In genomic region chr3:98005438-98005837, GRCh38 we compare ENCODE assay signal across 29 cellular contexts. TPM values are rescaled to one million over a fixed set of nuclear protein-coding genes. Genes with fewer than 3 reads are reported as not detected.
"Had no signal": no experiment of that assay in that cellular context is flagged by ENCODE, and none has a peak within 500 bp of the region (broad histone marks: within the 10 kb centered on the region; RNA-seq: fewer than 3 reads in every experiment).

No MANE protein-coding gene starts in this region.

- FAIRE-seq: astrocyte, bronchial epithelial cell had no signal

- DNase-seq: activated effector memory CD4-positive, alpha-beta T cell treated with anti-CD3 and anti-CD28 coated beads, Interleukin-2, amount 50 U/mL, for 16 hours; activated effector memory CD4-positive, alpha-beta T cell treated with Interleukin-2 at 50 U/mL for 16 hours; activated gamma-delta T cell; activated gamma-delta T cell treated with Interleukin-2 at 50 U/mL for 16 hours; activated naive CD4-positive, alpha-beta T cell; activated naive CD4-positive, alpha-beta T cell treated with anti-CD3 and anti-CD28 coated beads for 36 hours; activated naive CD4-positive, alpha-beta T cell treated with anti-CD3 and anti-CD28 coated beads, Interleukin-2, amount 10 ng/mL, durations not matched to agents 7 days and 5 days; activated naive CD4-positive, alpha-beta T cell treated with anti-CD3 and anti-CD28 coated beads, Interleukin-2, amount 50 U/mL, for 16 hours; activated naive CD4-positive, alpha-beta T cell treated with Interleukin-2 at 50 U/mL for 16 hours; activated naive CD8-positive, alpha-beta T cell treated with anti-CD3 and anti-CD28 coated beads for 36 hours; activated naive CD8-positive, alpha-beta T cell treated with anti-CD3 and anti-CD28 coated beads, Interleukin-2, amount 10 ng/mL, durations not matched to agents 7 days and 5 days; activated naive CD8-positive, alpha-beta T cell treated with anti-CD3 and anti-CD28 coated beads, Interleukin-2, amount 50 U/mL, for 24 hours; activated T-cell treated with anti-CD3 and anti-CD28 coated beads, Interleukin-2, amount 50 U/mL, for 4 hours; activated T-cell treated with anti-CD3 and anti-CD28 coated beads, Interleukin-2, amount 50 U/mL, for 48 hours; activated T-cell treated with anti-CD3 and anti-CD28 coated beads, Interleukin-2, amount 50 U/mL, for 72 hours; adrenal gland; amniotic stem cell; amygdala; anterior cingulate cortex; aorta; body of pancreas; brain microvascular endothelial cell; caudate nucleus; central memory CD4-positive, alpha-beta T cell; cerebellar nuclear complex had no signal

RNA-seq across cellular contexts. Expression of gene GABRR3, which starts 29.7 kb away (rescaled TPM):
- polyA plus RNA-seq: adipose tissue, adrenal gland, aorta, cardiac muscle cell had no signal
